Comparison of ENCODE assay signal across 17 cellular contexts in the genomic region with DNA sequence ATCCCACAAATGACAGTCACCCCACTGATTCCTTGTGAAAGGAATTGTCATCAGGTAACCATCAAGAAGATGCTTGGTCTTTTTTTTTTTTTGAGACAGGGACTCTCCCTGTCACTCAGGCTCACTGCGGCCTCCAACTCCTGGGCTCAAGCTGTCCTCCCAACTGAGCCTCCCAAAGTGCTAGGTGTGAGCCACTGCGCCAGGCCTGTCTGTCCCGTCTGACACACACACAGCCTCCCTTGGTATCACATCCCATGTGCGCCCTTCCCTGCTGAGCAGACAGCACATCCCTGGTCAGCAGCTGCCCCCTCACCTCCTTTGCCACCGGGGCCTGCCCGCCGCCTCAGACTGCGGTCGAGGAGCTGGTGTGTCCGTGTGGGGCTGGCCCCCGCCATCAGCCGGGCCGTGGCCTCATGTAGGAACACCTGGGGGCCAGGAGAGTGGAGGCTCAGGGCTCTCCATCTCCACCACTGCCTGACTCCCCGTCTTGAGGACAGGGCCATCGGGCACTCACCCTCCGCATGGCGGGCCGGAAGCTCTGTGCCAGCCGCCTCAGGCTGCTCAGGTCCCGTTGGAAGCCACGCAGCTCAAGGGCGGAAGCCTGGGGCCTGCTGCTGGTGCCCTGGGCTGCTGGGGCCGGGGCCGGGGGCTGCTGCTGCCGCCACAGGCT. TPM values are rescaled to one million over a fixed set of nuclear protein-coding genes. Genes with fewer than 3 reads are reported as not detected.
A peak's percentile ranks its signal among the peaks of the same experiment; 100 is the strongest.
DNase-seq lines count a peak whose midpoint lies in the region; ATAC-seq and TF ChIP-seq lines count a peak whose summit lies in the region.
"Had no signal": no experiment of that assay in that cellular context is flagged by ENCODE, and none has a peak within 500 bp of the region (broad histone marks: within the 10 kb centered on the region; RNA-seq: fewer than 3 reads in every experiment).

No MANE protein-coding gene starts in this region.

- no peak overlapping the region for H3K4me3 Mint-ChIP-seq in activated naive CD4-positive, alpha-beta T cell treated with anti-CD3 and anti-CD28 coated beads, Interleukin-2, amount 10 ng/mL, durations not matched to agents 7 days and 5 days
- peak overlapping the region; percentile 3 for H3K4me3 Mint-ChIP-seq in T-helper 17 cell
- no peak overlapping the region for H3K4me3 Mint-ChIP-seq in glutamatergic neuron (ENCODE audit: unreplicated experiment)
- H3K4me3 Mint-ChIP-seq: H9 had no signal

- CTCF ChIA-PET in activated naive CD4-positive, alpha-beta T cell treated with anti-CD3 and anti-CD28 coated beads, Interleukin-2, amount 10 ng/mL, durations not matched to agents 7 days and 5 days (lab: Charles Lee) = interaction anchor here (0.7 to 5.9 kb wide), 14 partner anchors 9 to 224 kb away, joined by 3 to 95 read pairs (median 4); no protein-coding TSS in a partner anchor

- no peaks in the 10 kb centered on the region for H3K27me3 ChIP-seq in stomach
- no peaks in the 10 kb centered on the region for H3K27me3 ChIP-seq in testis
- H3K27me3 ChIP-seq: left lung, Peyer's patch, upper lobe of left lung had no signal

- H3K27ac ChIP-seq in stomach = peak overlapping the region in 3 of 5 donors; percentile 55 to 65 (median 58)
- H3K27ac ChIP-seq in testis = peak overlapping the region in 1 of 2 donors; percentile 47

- peaks cover 27% of the 10 kb centered on the region for H3K4me1 Mint-ChIP-seq in activated naive CD4-positive, alpha-beta T cell treated with anti-CD3 and anti-CD28 coated beads, Interleukin-2, amount 10 ng/mL, durations not matched to agents 7 days and 5 days
- H3K4me1 Mint-ChIP-seq in T-helper 17 cell (peaks cover 5% of the 10 kb centered on the region), glutamatergic neuron (ENCODE audit: low read depth, unreplicated experiment) (peaks cover 18% of the 10 kb centered on the region)

- TF ChIP-seq EP300 in stomach (IDR thresholded peaks at IDR 0.05) = no peak

- H3K9me3 Mint-ChIP-seq in activated naive CD4-positive, alpha-beta T cell treated with anti-CD3 and anti-CD28 coated beads, Interleukin-2, amount 10 ng/mL, durations not matched to agents 7 days and 5 days = no peaks in the 10 kb centered on the region
- no peaks in the 10 kb centered on the region for H3K9me3 Mint-ChIP-seq in activated naive CD4-positive, alpha-beta T cell treated with anti-CD3 and anti-CD28 coated beads, Interleukin-2, amount 50 U/mL, for 72 hours
- H3K9me3 Mint-ChIP-seq in glutamatergic neuron (ENCODE audit: unreplicated experiment) = peaks cover 32% of the 10 kb centered on the region
- H3K9me3 Mint-ChIP-seq: H9 had no signal

- H3K27ac Mint-ChIP-seq in activated naive CD4-positive, alpha-beta T cell treated with anti-CD3 and anti-CD28 coated beads, Interleukin-2, amount 10 ng/mL, durations not matched to agents 7 days and 5 days = peak overlapping the region; percentile 33
- no peak overlapping the region for H3K27ac Mint-ChIP-seq in activated naive CD4-positive, alpha-beta T cell treated with anti-CD3 and anti-CD28 coated beads, Interleukin-2, amount 50 U/mL, for 72 hours
- peak overlapping the region; percentile 8 for H3K27ac Mint-ChIP-seq in T-helper 17 cell
- H3K27ac Mint-ChIP-seq in glutamatergic neuron (ENCODE audit: unreplicated experiment) = peak overlapping the region; percentile 22
- H3K27ac Mint-ChIP-seq: H9 had no signal

- intact Hi-C loops in stomach (cut with DNase I; ENCODE audit: low total_unique reads) (loop anchor here (5.0 kb wide), 1 partner anchor 49 kb away; no protein-coding TSS in a partner anchor), testis (cut with DNase I; ENCODE audit: low total_unique reads) (loop anchor here (5.0 kb wide), 2 partner anchors 44 to 131 kb away; partner anchors contain the start of gene RAI1)

- H3K36me3 ChIP-seq in stomach (peaks cover 48 to 84% (median 67%) of the 10 kb centered on the region in 4 donors), testis (ENCODE audit: low read depth, missing control alignments) (no peaks in the 10 kb centered on the region)

- H3K4me1 ChIP-seq in stomach (peaks cover 29 to 75% (median 54%) of the 10 kb centered on the region in 4 donors), testis (peaks cover 31% of the 10 kb centered on the region)

- no peaks in the 10 kb centered on the region for H3K27me3 Mint-ChIP-seq in activated naive CD4-positive, alpha-beta T cell treated with anti-CD3 and anti-CD28 coated beads, Interleukin-2, amount 10 ng/mL, durations not matched to agents 7 days and 5 days
- H3K27me3 Mint-ChIP-seq in T-helper 17 cell = no peaks in the 10 kb centered on the region
- peaks cover 39% of the 10 kb centered on the region for H3K27me3 Mint-ChIP-seq in glutamatergic neuron (ENCODE audit: unreplicated experiment)

- 89 to 94% (median 93%) methylated on average over 14 to 25 of the region's 25 CpGs for WGBS in stomach, 5 donors
- 91 to 92% methylated on average over 7 to 23 of the region's 25 CpGs for WGBS in testis, 2 donors

- TF ChIP-seq CTCF in glutamatergic neuron (IDR thresholded peaks at IDR 0.05; ENCODE audit: partially characterized antibody, unreplicated experiment) = no peak
- TF ChIP-seq CTCF in stomach (IDR thresholded peaks at IDR 0.05) = no peak
- no peak for TF ChIP-seq CTCF in testis (IDR thresholded peaks at IDR 0.05)

- H3K36me3 Mint-ChIP-seq in activated naive CD4-positive, alpha-beta T cell treated with anti-CD3 and anti-CD28 coated beads, Interleukin-2, amount 10 ng/mL, durations not matched to agents 7 days and 5 days = peaks cover 40% of the 10 kb centered on the region
- no peaks in the 10 kb centered on the region for H3K36me3 Mint-ChIP-seq in activated naive CD4-positive, alpha-beta T cell treated with anti-CD3 and anti-CD28 coated beads, Interleukin-2, amount 50 U/mL, for 72 hours
- H3K36me3 Mint-ChIP-seq in T-helper 17 cell (ENCODE audit: low read depth) = peaks cover 3% of the 10 kb centered on the region
- H3K36me3 Mint-ChIP-seq in glutamatergic neuron (ENCODE audit: unreplicated experiment) = no peaks in the 10 kb centered on the region

- no peak for TF ChIP-seq POLR2A in stomach (IDR thresholded peaks at IDR 0.05)
- TF ChIP-seq POLR2A in testis (IDR thresholded peaks at IDR 0.05) = no peak

- no peak for ATAC-seq in activated naive CD4-positive, alpha-beta T cell treated with anti-CD3 and anti-CD28 coated beads, Interleukin-2, amount 50 U/mL, for 72 hours
- no peak for ATAC-seq in T-helper 17 cell

- H3K4me3 ChIP-seq in stomach (no peak overlapping the region), testis (no peak overlapping the region)
- H3K4me3 ChIP-seq: left lung, Peyer's patch, smooth muscle cell, upper lobe of left lung had no signal

- DNase-seq in activated naive CD4-positive, alpha-beta T cell treated with anti-CD3 and anti-CD28 coated beads, Interleukin-2, amount 10 ng/mL, durations not matched to agents 7 days and 5 days = no peak
- DNase-seq in activated naive CD4-positive, alpha-beta T cell treated with anti-CD3 and anti-CD28 coated beads, Interleukin-2, amount 50 U/mL, for 72 hours (ENCODE audit: low spot score in 2 of 2) = no peak
- DNase-seq in T-helper 17 cell = no peak
- DNase-seq in glutamatergic neuron = no peak
- DNase-seq in stomach = no peak
- DNase-seq in stimulated activated CD4-positive, alpha-beta T cell treated with anti-CD3 and anti-CD28 coated beads, Interleukin-4, amount 100 ng/mL, for 4 hours = no peak
- no peak for DNase-seq in activated gamma-delta T cell (lab: John Stamatoyannopoulos, UW)
- no peak for DNase-seq in testis
- DNase-seq: ACHN; activated CD4-positive, alpha-beta T cell treated with anti-CD3 and anti-CD28 coated beads, Interleukin-2, amount 50 U/mL, for 48 hours; NCI-H1105 treated with DMSO at 0.1 percent for 48 hours; Peyer's patch had no signal

- H3K9me3 ChIP-seq in T-helper 17 cell (ENCODE audit: control insufficient read depth, low read length, poor library complexity, severe bottlenecking) (no peaks in the 10 kb centered on the region), stomach (no peaks in the 10 kb centered on the region), testis (no peaks in the 10 kb centered on the region)
- H3K9me3 ChIP-seq: left lung, Peyer's patch, SK-N-SH, upper lobe of left lung had no signal

RNA-seq across cellular contexts. Expression of gene SREBF1, which starts 23.6 kb away (rescaled TPM):
- 100 to 1,000 TPM in 1 of 2 donors, 10 to 100 TPM in 1; 67.2 to 103 TPM for total RNA-seq in activated naive CD4-positive, alpha-beta T cell treated with anti-CD3 and anti-CD28 coated beads, Interleukin-2, amount 50 U/mL, for 72 hours
- total RNA-seq in T-helper 17 cell (100 to 1,000 TPM; 198 to 241 TPM), glutamatergic neuron (ENCODE audit: unreplicated experiment) (365 TPM), stomach (100 to 1,000 TPM in 3 of 5 donors, 10 to 100 TPM in 2; 18.9 to 207 (median 126) TPM), testis (100 to 1,000 TPM; 239 to 256 TPM)
- polyA plus RNA-seq in stomach (10 to 100 TPM; 13.1 to 64.5 (median 17.2) TPM), testis (ENCODE audit: insufficient read depth, low read depth, low replicate concordance) (142 TPM)

Comparison
In these comparisons a context has a peak if more than half of its experiments do, and no peak if none do; other contexts are left out.
1. H3K27ac Mint-ChIP-seq: peak in activated naive CD4-positive, alpha-beta T cell treated with anti-CD3 and anti-CD28 coated beads, Interleukin-2, amount 10 ng/mL, durations not matched to agents 7 days and 5 days (single experiment), T-helper 17 cell (single experiment) and glutamatergic neuron (single experiment); none in activated naive CD4-positive, alpha-beta T cell treated with anti-CD3 and anti-CD28 coated beads, Interleukin-2, amount 50 U/mL, for 72 hours (0 of 2).